In the genomic region with DNA sequence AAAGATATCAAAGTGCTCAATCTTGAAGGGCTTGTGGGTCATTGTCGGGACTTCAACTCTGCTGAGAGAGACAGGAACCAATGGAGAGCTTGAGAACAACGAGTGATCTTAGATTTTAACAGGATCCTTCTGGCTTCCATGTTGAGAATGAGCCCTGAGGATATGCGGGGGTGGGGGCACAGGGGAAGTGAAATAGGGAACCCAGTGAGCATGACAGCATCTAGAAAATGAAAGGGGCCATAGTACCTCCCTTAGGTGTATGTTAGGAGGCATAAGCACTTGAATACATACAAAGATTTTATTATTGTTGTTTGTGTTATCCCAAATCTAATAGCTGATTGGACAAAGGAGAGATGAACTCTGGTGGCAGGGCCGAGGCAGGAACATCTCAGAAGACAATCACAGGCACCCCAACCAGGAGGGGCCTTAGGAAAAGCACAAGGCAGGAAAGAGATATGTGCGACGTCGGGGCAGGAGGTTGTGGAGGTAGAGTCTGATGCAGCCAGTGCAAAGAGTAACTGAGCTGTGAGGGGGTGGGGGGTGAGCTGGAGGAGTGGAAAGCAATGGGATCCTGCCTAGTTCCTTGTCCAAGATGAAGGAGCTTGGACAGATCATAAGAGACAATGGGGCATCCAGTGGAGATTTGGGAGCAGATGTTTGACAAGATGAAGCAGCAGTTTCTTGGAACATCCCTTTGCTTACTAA, we compare ENCODE assay signal across 21 cellular contexts. TPM values are rescaled to one million over a fixed set of nuclear protein-coding genes. Genes with fewer than 3 reads are reported as not detected.
"Had no signal": no experiment of that assay in that cellular context is flagged by ENCODE, and none has a peak within 500 bp of the region (broad histone marks: within the 10 kb centered on the region; RNA-seq: fewer than 3 reads in every experiment).

No MANE protein-coding gene starts in this region.

- H3K4me1 Mint-ChIP-seq: natural killer cell had no signal

- H3K27ac ChIP-seq: brain microvascular endothelial cell, lower lobe of right lung, right lobe of liver had no signal

- FAIRE-seq: endometrium had no signal

- H3K27ac Mint-ChIP-seq: activated naive CD8-positive, alpha-beta T cell; immature natural killer cell; natural killer cell; progenitor cell of endocrine pancreas had no signal

- ATAC-seq: esophagus mucosa, left cardiac atrium, lower lobe of right lung, natural killer cell, right lobe of liver had no signal

- H3K36me3 ChIP-seq: brain microvascular endothelial cell, lower lobe of right lung, right lobe of liver had no signal

- H3K36me3 Mint-ChIP-seq: immature natural killer cell, natural killer cell had no signal

- H3K27me3 Mint-ChIP-seq: activated naive CD8-positive, alpha-beta T cell had no signal

- H3K9me3 Mint-ChIP-seq: natural killer cell had no signal

- H3K27me3 ChIP-seq: brain microvascular endothelial cell, right lobe of liver had no signal

- H3K4me3 Mint-ChIP-seq: activated naive CD8-positive, alpha-beta T cell; immature natural killer cell; natural killer cell had no signal

- DNase-seq: activated CD4-positive, alpha-beta T cell treated with anti-CD3 and anti-CD28 coated beads for 1 hour; activated CD4-positive, alpha-beta T cell treated with anti-CD3 and anti-CD28 coated beads, Interleukin-2, amount 50 U/mL, for 48 hours; activated gamma-delta T cell; activated T-cell treated with anti-CD3 and anti-CD28 coated beads, Interleukin-2, amount 50 U/mL, for 48 hours; brain microvascular endothelial cell; cerebellar nuclear complex; dermis blood vessel endothelial cell; glutamatergic neuron; immature natural killer cell; left cardiac atrium; lower lobe of right lung; natural killer cell; right lobe of liver; stimulated activated CD4-positive, alpha-beta T cell treated with anti-CD3 and anti-CD28 coated beads, Interleukin-1b, Interleukin-23, amount 100 ng/mL, for 48 hours; stimulated activated naive CD4-positive, alpha-beta T cell treated with Interleukin-2 at 50 U/mL for 16 hours; trophoblast cell had no signal

- H3K4me1 ChIP-seq: lower lobe of right lung, right lobe of liver had no signal

- H3K4me3 ChIP-seq: lower lobe of right lung, right lobe of liver had no signal

- H3K9me3 ChIP-seq: right lobe of liver had no signal

RNA-seq across cellular contexts. Expression of gene TGM6, which starts 10.4 kb away (rescaled TPM):
- total RNA-seq: dermis blood vessel endothelial cell, esophagus mucosa, left cardiac atrium, lower lobe of right lung, mononuclear cell, natural killer cell, progenitor cell of endocrine pancreas, right lobe of liver had no signal
- polyA plus RNA-seq: immature natural killer cell had no signal
